Comparison of ENCODE assay signal across 8 cellular contexts in the genomic region with DNA sequence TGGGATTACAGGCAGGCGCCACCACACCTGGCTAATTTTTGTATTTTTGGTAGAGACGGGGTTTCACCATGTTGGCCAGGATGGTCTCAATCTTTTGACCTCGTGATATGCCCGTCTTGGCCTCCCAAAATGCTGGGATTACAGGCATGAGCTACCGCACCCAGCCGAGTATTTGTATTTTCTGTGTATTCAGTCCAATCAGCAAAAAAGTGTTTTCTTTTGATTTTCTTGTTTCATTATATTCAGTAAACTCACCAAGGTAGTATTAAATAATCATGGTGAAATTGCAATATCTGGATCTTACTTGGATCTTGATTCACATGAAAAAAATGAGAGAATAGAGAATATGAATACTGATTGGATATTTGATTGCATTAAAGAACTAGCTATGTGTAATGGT. TPM values are rescaled to one million over a fixed set of nuclear protein-coding genes. Genes with fewer than 3 reads are reported as not detected.
DNase-seq lines count a peak whose midpoint lies in the region; ATAC-seq and TF ChIP-seq lines count a peak whose summit lies in the region.
"Not testable (repeated sequence)": the region's sequence is repeated elsewhere in the genome, so short reads cannot be mapped to it uniquely, and the experiment has no call there.

No MANE protein-coding gene starts in this region.

- DNase-seq in MCF 10A (ENCODE audit: unreplicated experiment); cardiac muscle cell (ENCODE audit: low read depth in 1 of 2, low spot score in 1 of 2); nephron progenitor cell; stimulated activated naive CD8-positive, alpha-beta T cell treated with anti-CD3 and anti-CD28 coated beads, Interleukin-15, amount 100 ng/mL, for 72 hours: not testable (repeated sequence)

- peak overlapping the region; percentile 94 for H3K4me3 Mint-ChIP-seq in activated T-helper 17 cell treated with anti-CD3 and anti-CD28 coated beads, Interleukin-2, amount 50 U/mL, for 72 hours
- H3K4me3 Mint-ChIP-seq in MCF 10A (ENCODE audit: unreplicated experiment): peak overlapping the region; percentile 98
- peak overlapping the region; percentile 100 for H3K4me3 Mint-ChIP-seq in nephron progenitor cell
- peak overlapping the region; percentile 26 to 99 for H3K4me3 Mint-ChIP-seq in stimulated activated naive CD8-positive, alpha-beta T cell treated with anti-CD3 and anti-CD28 coated beads, Interleukin-15, amount 100 ng/mL, for 72 hours

- not testable (repeated sequence) for ATAC-seq in activated T-helper 17 cell treated with anti-CD3 and anti-CD28 coated beads, Interleukin-2, amount 50 U/mL, for 72 hours (replicated peaks); stimulated activated naive CD8-positive, alpha-beta T cell treated with anti-CD3 and anti-CD28 coated beads, Interleukin-15, amount 100 ng/mL, for 72 hours

- not testable (repeated sequence) for H2AFZ ChIP-seq in SU-DHL-6 (ENCODE audit: low read depth, low read length, severe bottlenecking)

- H3K9ac ChIP-seq in BLaER1 treated with 17β-estradiol and CSF1 and Interleukin-3, amounts not matched to agents 10 nM and 100 nM: peak overlapping the region in 2 of 11 experiments; percentile 36 to 99; a peak in 2 of 22 replicates
- H3K9ac ChIP-seq in HUES48 (ENCODE audit: low read depth, low read length): not testable (repeated sequence)
- H3K9ac ChIP-seq in SU-DHL-6 (ENCODE audit: low read length): peak overlapping the region; percentile 83

- not testable (repeated sequence) for H3K9me3 ChIP-seq in BLaER1 treated with 17β-estradiol and CSF1 and Interleukin-3, amounts not matched to agents 10 nM and 100 nM (replicated peaks in 1 of 11); HUES48 (ENCODE audit: control insufficient read depth, insufficient read depth, low read length); SU-DHL-6 (ENCODE audit: insufficient read depth, low read length); cardiac muscle cell (ENCODE audit: low read depth)

- peak overlapping the region in 1 of 10 experiments; percentile 76; a peak in 1 of 20 replicates for H3K4me3 ChIP-seq in BLaER1 treated with 17β-estradiol and CSF1 and Interleukin-3, amounts not matched to agents 10 nM and 100 nM
- 0 out of 2 replicates have a peak overlapping the region, but pooled peaks have one; percentile 9 for H3K4me3 ChIP-seq in HUES48 (ENCODE audit: low read depth, low read length)
- peak overlapping the region; percentile 80 for H3K4me3 ChIP-seq in SU-DHL-6 (ENCODE audit: insufficient read depth, low read length, poor library complexity, severe bottlenecking)
- H3K4me3 ChIP-seq in cardiac muscle cell: peak overlapping the region; percentile 71

- H3K27ac ChIP-seq in BLaER1 treated with 17β-estradiol and CSF1 and Interleukin-3, amounts not matched to agents 10 nM and 100 nM; HUES48 (ENCODE audit: low read depth, low read length); SU-DHL-6 (ENCODE audit: low read depth, low read length): not testable (repeated sequence)
- peak overlapping the region; percentile 95 for H3K27ac ChIP-seq in cardiac muscle cell

- H3K27ac Mint-ChIP-seq in activated T-helper 17 cell treated with anti-CD3 and anti-CD28 coated beads, Interleukin-2, amount 50 U/mL, for 72 hours; MCF 10A (ENCODE audit: low read depth, unreplicated experiment); nephron progenitor cell; stimulated activated naive CD8-positive, alpha-beta T cell treated with anti-CD3 and anti-CD28 coated beads, Interleukin-15, amount 100 ng/mL, for 72 hours: not testable (repeated sequence)

- CTCF ChIA-PET in MCF 10A (lab: Yijun Ruan, JAX): interaction anchor here (0.7 to 1.1 kb wide), 4 partner anchors 27 to 77 kb away, joined by 3 to 4 read pairs (median 4); no protein-coding TSS in a partner anchor

- H3K4me1 ChIP-seq in BLaER1 treated with 17β-estradiol and CSF1 and Interleukin-3, amounts not matched to agents 10 nM and 100 nM: peaks cover 68 to 80% (median 75%) of the 10 kb centered on the region in 10 experiments
- H3K4me1 ChIP-seq in HUES48 (ENCODE audit: control insufficient read depth, insufficient read depth, low read length) (peaks cover 44% of the 10 kb centered on the region), cardiac muscle cell (ENCODE audit: low read depth) (peaks cover 47% of the 10 kb centered on the region)

- H3K36me3 Mint-ChIP-seq in activated T-helper 17 cell treated with anti-CD3 and anti-CD28 coated beads, Interleukin-2, amount 50 U/mL, for 72 hours (ENCODE audit: low read depth): peaks cover 75% of the 10 kb centered on the region
- H3K36me3 Mint-ChIP-seq in MCF 10A (ENCODE audit: insufficient read depth, unreplicated experiment) (peaks cover 58% of the 10 kb centered on the region), nephron progenitor cell (ENCODE audit: low read depth) (peaks cover 46% of the 10 kb centered on the region)

- H3K4me1 Mint-ChIP-seq in activated T-helper 17 cell treated with anti-CD3 and anti-CD28 coated beads, Interleukin-2, amount 50 U/mL, for 72 hours: peaks cover 51% of the 10 kb centered on the region
- H3K4me1 Mint-ChIP-seq in MCF 10A (ENCODE audit: insufficient read depth, unreplicated experiment) (peaks cover 32% of the 10 kb centered on the region), nephron progenitor cell (peaks cover 70% of the 10 kb centered on the region)
- H3K4me1 Mint-ChIP-seq in stimulated activated naive CD8-positive, alpha-beta T cell treated with anti-CD3 and anti-CD28 coated beads, Interleukin-15, amount 100 ng/mL, for 72 hours: peaks cover 56% of the 10 kb centered on the region

- not testable (repeated sequence) for TF ChIP-seq CTCF in SU-DHL-6 (IDR thresholded peaks at IDR 0.05; ENCODE audit: insufficient read depth, low read length, poor library complexity, severe bottlenecking); MCF 10A (IDR thresholded peaks at IDR 0.05; ENCODE audit: unreplicated experiment); cardiac muscle cell (IDR thresholded peaks at IDR 0.05; ENCODE audit: low read depth, low read length); nephron progenitor cell (IDR thresholded peaks at IDR 0.05)

- H3K27me3 ChIP-seq in BLaER1 treated with 17β-estradiol and CSF1 and Interleukin-3, amounts not matched to agents 10 nM and 100 nM; HUES48 (ENCODE audit: control insufficient read depth, insufficient read depth, low read length); SU-DHL-6 (ENCODE audit: low read length); cardiac muscle cell: not testable (repeated sequence)

- not testable (repeated sequence) for BruUV-seq in MCF 10A (replicated peaks; lab: Mats Ljungman, UMichigan)

- POLR2A ChIA-PET in MCF 10A (lab: Yijun Ruan, JAX): interaction anchor here (0.7 to 13.7 kb wide), 7 partner anchors 10 to 169 kb away, joined by 3 to 263 read pairs (median 4); a partner anchor contains a TSS

- not testable (repeated sequence) for H3K9me2 ChIP-seq in SU-DHL-6 (replicated peaks; ENCODE audit: insufficient read depth, low read length)

- not testable (repeated sequence) for H3K27me3 Mint-ChIP-seq in activated T-helper 17 cell treated with anti-CD3 and anti-CD28 coated beads, Interleukin-2, amount 50 U/mL, for 72 hours; MCF 10A (ENCODE audit: insufficient read depth, unreplicated experiment); nephron progenitor cell (ENCODE audit: low read depth, poor library complexity); stimulated activated naive CD8-positive, alpha-beta T cell treated with anti-CD3 and anti-CD28 coated beads, Interleukin-15, amount 100 ng/mL, for 72 hours

- peaks cover 90% of the 10 kb centered on the region for H3K79me2 ChIP-seq in SU-DHL-6 (ENCODE audit: insufficient read depth, low read length)

- peaks cover 65 to 79% (median 76%) of the 10 kb centered on the region in 11 experiments for H4K20me1 ChIP-seq in BLaER1 treated with 17β-estradiol and CSF1 and Interleukin-3, amounts not matched to agents 10 nM and 100 nM
- peaks cover 27% of the 10 kb centered on the region for H4K20me1 ChIP-seq in SU-DHL-6 (ENCODE audit: low read depth, low read length)

- peak overlapping the region; percentile 82 to 98 (median 96) for H3K4me2 ChIP-seq in BLaER1 treated with 17β-estradiol and CSF1 and Interleukin-3, amounts not matched to agents 10 nM and 100 nM
- peak overlapping the region; percentile 95 for H3K4me2 ChIP-seq in SU-DHL-6 (ENCODE audit: low read depth, low read length, poor library complexity, severe bottlenecking)

- not testable (repeated sequence) for H3K9me3 Mint-ChIP-seq in activated T-helper 17 cell treated with anti-CD3 and anti-CD28 coated beads, Interleukin-2, amount 50 U/mL, for 72 hours; MCF 10A (ENCODE audit: unreplicated experiment); nephron progenitor cell; stimulated activated naive CD8-positive, alpha-beta T cell treated with anti-CD3 and anti-CD28 coated beads, Interleukin-15, amount 100 ng/mL, for 72 hours

- H3F3A ChIP-seq in SU-DHL-6 (ENCODE audit: insufficient read depth): not testable (repeated sequence)

- intact Hi-C loops in MCF 10A (cut with micrococcal nuclease): not testable (repeated sequence)

- H3K36me3 ChIP-seq in BLaER1 treated with 17β-estradiol and CSF1 and Interleukin-3, amounts not matched to agents 10 nM and 100 nM: peaks cover 7 to 58% (median 30%) of the 10 kb centered on the region in 11 experiments; a peak in 20 of 22 replicates
- H3K36me3 ChIP-seq in HUES48 (ENCODE audit: control insufficient read depth, insufficient read depth, low read length): peaks cover 23% of the 10 kb centered on the region; the same call in 1 of the 2 replicates
- H3K36me3 ChIP-seq in SU-DHL-6 (ENCODE audit: low read length); cardiac muscle cell: not testable (repeated sequence)

RNA-seq across cellular contexts. Expression of a gene that starts 3.1 kb away (rescaled TPM):
- total RNA-seq in activated T-helper 17 cell treated with anti-CD3 and anti-CD28 coated beads, Interleukin-2, amount 50 U/mL, for 72 hours: 100 to 1,000 TPM; 180 to 230 TPM
- total RNA-seq in MCF 10A (2022) (254 and 271 TPM in 2 replicates), cardiac muscle cell (334 and 386 TPM in 2 replicates)
- polyA plus RNA-seq in cardiac muscle cell: 627 and 695 TPM in 2 replicates

RNA-seq across cellular contexts. Expression of a gene that starts 3.4 kb away (rescaled TPM):
- total RNA-seq in activated T-helper 17 cell treated with anti-CD3 and anti-CD28 coated beads, Interleukin-2, amount 50 U/mL, for 72 hours: 100 to 1,000 TPM; 303 to 319 TPM
- 670 and 743 TPM in 2 replicates for total RNA-seq in MCF 10A (2022)
- 313 and 329 TPM in 2 replicates for total RNA-seq in cardiac muscle cell
- polyA plus RNA-seq in cardiac muscle cell: 261 and 295 TPM in 2 replicates

RNA-seq across cellular contexts. Expression of a gene that starts 37.3 kb away (rescaled TPM):
- total RNA-seq in activated T-helper 17 cell treated with anti-CD3 and anti-CD28 coated beads, Interleukin-2, amount 50 U/mL, for 72 hours: 10 to 100 TPM; 26.1 to 33.1 TPM
- total RNA-seq in MCF 10A (2022): 31.7 and 32.6 TPM in 2 replicates
- 24.4 and 26.5 TPM in 2 replicates for total RNA-seq in cardiac muscle cell
- polyA plus RNA-seq in cardiac muscle cell: 26.5 and 32.7 TPM in 2 replicates
